Comparison of ENCODE assay signal across 2 cellular contexts in genomic region chr4:3742610-3743009, GRCh38.
TF ChIP-seq lines count a peak whose summit lies in the region.

No MANE protein-coding gene starts in this region.

TF ChIP-seq in HepG2, 621 proteins besides CTCF, POLR2A, EP300 and RAD21:
- peak; percentile 96 for TF ChIP-seq RBAK (CRISPR knock-in tag; IDR thresholded peaks at IDR 0.05)
- TF ChIP-seq PHF5A (CRISPR knock-in tag; IDR thresholded peaks at IDR 0.05; ENCODE audit: low read depth, unreplicated experiment), result no peak

TF ChIP-seq in K562, 482 proteins besides CTCF, POLR2A, EP300 and RAD21:
- TF ChIP-seq BCOR (IDR thresholded peaks at IDR 0.05) (peak; percentile 78), CBX3 (IDR thresholded peaks at IDR 0.05; ENCODE audit: borderline replicate concordance in 1 of 2, low read length in 2 of 2) (peak in 1 of 2 experiments; percentile 48; a peak in 1 of 3 replicates), SOX6 (IDR thresholded peaks at IDR 0.05) (no peak), ATF3 (IDR thresholded peaks at IDR 0.05) (no peak), ATF3 (CRISPR knock-in tag; conservative IDR thresholded peaks at IDR 0.05) (no peak), E2F6 (IDR thresholded peaks at IDR 0.05; ENCODE audit: borderline replicate concordance in 1 of 2, extremely low read depth in 1 of 2, insufficient read depth in 1 of 2, insufficient read length in 1 of 2, low read depth in 1 of 2, low read length in 1 of 2, poor library complexity in 1 of 2, severe bottlenecking in 1 of 2) (no peak), RBM25 (IDR thresholded peaks at IDR 0.05; ENCODE audit: low read depth, low read length, severe bottlenecking) (peak; percentile 46)
TF ChIP-seq in K562: peak in this region for 3.
